In the genomic region with DNA sequence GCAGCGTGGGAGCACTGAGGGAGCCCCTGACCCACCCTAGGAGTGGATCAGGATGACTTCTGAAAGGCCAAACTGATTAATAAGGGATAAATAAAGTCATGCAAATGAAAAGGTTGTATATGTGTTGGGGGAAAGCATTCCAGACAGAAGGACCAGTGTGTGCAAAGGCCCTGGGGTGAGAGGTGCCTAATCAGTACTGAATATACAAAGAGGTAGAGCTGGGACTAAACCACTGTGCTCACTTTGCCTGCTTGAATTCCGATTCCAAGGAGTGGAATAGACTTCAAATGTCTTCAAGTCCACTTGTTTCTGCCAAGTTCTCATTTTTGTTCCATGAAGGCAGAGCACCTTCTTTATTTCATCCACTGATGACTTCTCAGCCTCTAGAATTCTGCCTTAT, we compare ENCODE assay signal across 2 cellular contexts.
TF ChIP-seq lines count a peak whose summit lies in the region.

No MANE protein-coding gene starts in this region.

TF ChIP-seq in HEK293, 187 proteins besides CTCF, POLR2A, EP300 and RAD21:
- TF ChIP-seq, protein P1, sequence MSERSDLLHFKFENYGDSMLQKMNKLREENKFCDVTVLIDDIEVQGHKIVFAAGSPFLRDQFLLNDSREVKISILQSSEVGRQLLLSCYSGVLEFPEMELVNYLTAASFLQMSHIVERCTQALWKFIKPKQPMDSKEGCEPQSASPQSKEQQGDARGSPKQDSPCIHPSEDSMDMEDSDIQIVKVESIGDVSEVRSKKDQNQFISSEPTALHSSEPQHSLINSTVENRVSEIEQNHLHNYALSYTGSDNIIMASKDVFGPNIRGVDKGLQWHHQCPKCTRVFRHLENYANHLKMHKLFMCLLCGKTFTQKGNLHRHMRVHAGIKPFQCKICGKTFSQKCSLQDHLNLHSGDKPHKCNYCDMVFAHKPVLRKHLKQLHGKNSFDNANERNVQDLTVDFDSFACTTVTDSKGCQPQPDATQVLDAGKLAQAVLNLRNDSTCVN (tag by site-specific recombination; optimal IDR thresholded peaks at IDR 0.05) = no peak
- TF ChIP-seq ZNF184 (tag by site-specific recombination; IDR thresholded peaks at IDR 0.05) (no peak), ZNF623 (tag by site-specific recombination; IDR thresholded peaks at IDR 0.05) (peak; percentile 85)
- TF ChIP-seq, protein P2, sequence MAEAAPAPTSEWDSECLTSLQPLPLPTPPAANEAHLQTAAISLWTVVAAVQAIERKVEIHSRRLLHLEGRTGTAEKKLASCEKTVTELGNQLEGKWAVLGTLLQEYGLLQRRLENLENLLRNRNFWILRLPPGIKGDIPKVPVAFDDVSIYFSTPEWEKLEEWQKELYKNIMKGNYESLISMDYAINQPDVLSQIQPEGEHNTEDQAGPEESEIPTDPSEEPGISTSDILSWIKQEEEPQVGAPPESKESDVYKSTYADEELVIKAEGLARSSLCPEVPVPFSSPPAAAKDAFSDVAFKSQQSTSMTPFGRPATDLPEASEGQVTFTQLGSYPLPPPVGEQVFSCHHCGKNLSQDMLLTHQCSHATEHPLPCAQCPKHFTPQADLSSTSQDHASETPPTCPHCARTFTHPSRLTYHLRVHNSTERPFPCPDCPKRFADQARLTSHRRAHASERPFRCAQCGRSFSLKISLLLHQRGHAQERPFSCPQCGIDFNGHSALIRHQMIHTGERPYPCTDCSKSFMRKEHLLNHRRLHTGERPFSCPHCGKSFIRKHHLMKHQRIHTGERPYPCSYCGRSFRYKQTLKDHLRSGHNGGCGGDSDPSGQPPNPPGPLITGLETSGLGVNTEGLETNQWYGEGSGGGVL (tag by site-specific recombination; IDR thresholded peaks at IDR 0.05) = no peak

TF ChIP-seq in GM12878, 131 proteins besides CTCF, POLR2A, EP300 and RAD21:
- TF ChIP-seq FOXK2 (IDR thresholded peaks at IDR 0.05) (no peak), RB1 (IDR thresholded peaks at IDR 0.05; ENCODE audit: borderline replicate concordance) (no peak), CHD1 (IDR thresholded peaks at IDR 0.05; ENCODE audit: low read depth, low read length) (no peak), HDGF (IDR thresholded peaks at IDR 0.05) (no peak)
- TF ChIP-seq, protein P3, sequence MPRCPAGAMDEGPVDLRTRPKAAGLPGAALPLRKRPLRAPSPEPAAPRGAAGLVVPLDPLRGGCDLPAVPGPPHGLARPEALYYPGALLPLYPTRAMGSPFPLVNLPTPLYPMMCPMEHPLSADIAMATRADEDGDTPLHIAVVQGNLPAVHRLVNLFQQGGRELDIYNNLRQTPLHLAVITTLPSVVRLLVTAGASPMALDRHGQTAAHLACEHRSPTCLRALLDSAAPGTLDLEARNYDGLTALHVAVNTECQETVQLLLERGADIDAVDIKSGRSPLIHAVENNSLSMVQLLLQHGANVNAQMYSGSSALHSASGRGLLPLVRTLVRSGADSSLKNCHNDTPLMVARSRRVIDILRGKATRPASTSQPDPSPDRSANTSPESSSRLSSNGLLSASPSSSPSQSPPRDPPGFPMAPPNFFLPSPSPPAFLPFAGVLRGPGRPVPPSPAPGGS (IDR thresholded peaks at IDR 0.05; ENCODE audit: borderline replicate concordance, insufficient read depth, low read depth, low read length, poor library complexity, severe bottlenecking) = no peak
